8 cellular contexts compared by ENCODE assay signal in genomic region chr12:94244165-94245133, GRCh38.
A peak's percentile ranks its signal among the peaks of the same experiment; 100 is the strongest.
DNase-seq lines count a peak whose midpoint lies in the region; ATAC-seq lines count a peak whose summit lies in the region.

No MANE protein-coding gene starts in this region.

- no peaks in the 10 kb centered on the region for H3K9me3 Mint-ChIP-seq in activated naive CD8-positive, alpha-beta T cell treated with anti-CD3 and anti-CD28 coated beads, Interleukin-2, amount 10 ng/mL, durations not matched to agents 7 days and 5 days

- H3K27ac Mint-ChIP-seq in activated naive CD8-positive, alpha-beta T cell treated with anti-CD3 and anti-CD28 coated beads, Interleukin-2, amount 10 ng/mL, durations not matched to agents 7 days and 5 days = peak overlapping the region; percentile 79

- ATAC-seq in GM21619 (IDR thresholded peaks at IDR 0.05; ENCODE audit: unreplicated experiment) = peak; percentile 68
- peak; percentile 98 for ATAC-seq in activated naive CD8-positive, alpha-beta T cell treated with anti-CD3 and anti-CD28 coated beads, Interleukin-2, amount 10 ng/mL, durations not matched to agents 7 days and 5 days (ENCODE audit: low read depth)

- POLR2A ChIA-PET in activated naive CD8-positive, alpha-beta T cell treated with anti-CD3 and anti-CD28 coated beads, Interleukin-2, amount 10 ng/mL, durations not matched to agents 7 days and 5 days (lab: Charles Lee) = no interaction called here

- H3K4me3 Mint-ChIP-seq in activated naive CD8-positive, alpha-beta T cell treated with anti-CD3 and anti-CD28 coated beads, Interleukin-2, amount 10 ng/mL, durations not matched to agents 7 days and 5 days = peak overlapping the region; percentile 70

- DNase-seq in ELR (ENCODE audit: low read depth) = peak; percentile 18
- DNase-seq in NOMO-1 treated with dmso at 0.1 percent for 144 hours (lab: John Stamatoyannopoulos, UW; ENCODE audit: unreplicated experiment) = peak; percentile 95
- DNase-seq in activated naive CD8-positive, alpha-beta T cell treated with anti-CD3 and anti-CD28 coated beads, Interleukin-2, amount 10 ng/mL, durations not matched to agents 7 days and 5 days = peak; percentile 65
- DNase-seq in stimulated activated naive CD4-positive, alpha-beta T cell treated with Interleukin-2 at 50 U/mL for 16 hours (lab: John Stamatoyannopoulos, UW) = peak; percentile 37
- no peak for DNase-seq in DMS79 (lab: John Stamatoyannopoulos, UW)
- no peak for DNase-seq in NCI-H774 (lab: John Stamatoyannopoulos, UW)
- DNase-seq in RPMI8226 = no peak

- peaks cover 39% of the 10 kb centered on the region for H3K4me1 Mint-ChIP-seq in activated naive CD8-positive, alpha-beta T cell treated with anti-CD3 and anti-CD28 coated beads, Interleukin-2, amount 10 ng/mL, durations not matched to agents 7 days and 5 days

- peaks cover 75% of the 10 kb centered on the region for H3K36me3 Mint-ChIP-seq in activated naive CD8-positive, alpha-beta T cell treated with anti-CD3 and anti-CD28 coated beads, Interleukin-2, amount 10 ng/mL, durations not matched to agents 7 days and 5 days

- H3K27me3 Mint-ChIP-seq in activated naive CD8-positive, alpha-beta T cell treated with anti-CD3 and anti-CD28 coated beads, Interleukin-2, amount 10 ng/mL, durations not matched to agents 7 days and 5 days = no peaks in the 10 kb centered on the region

Comparison
In these comparisons a context has a peak if more than half of its experiments do, and no peak if none do; other contexts are left out.
1. DNase-seq: peak in ELR (single experiment), NOMO-1 treated with dmso at 0.1 percent for 144 hours (single experiment), activated naive CD8-positive, alpha-beta T cell treated with anti-CD3 and anti-CD28 coated beads, Interleukin-2, amount 10 ng/mL, durations not matched to agents 7 days and 5 days (single experiment) and stimulated activated naive CD4-positive, alpha-beta T cell treated with Interleukin-2 at 50 U/mL for 16 hours (single experiment); none in DMS79 (single experiment), NCI-H774 (single experiment) and RPMI8226 (single experiment).